In genomic region chr19:40285353-40286234, GRCh38 we compare ENCODE assay signal across 8 cellular contexts. TPM values are rescaled to one million over a fixed set of nuclear protein-coding genes. Genes with fewer than 3 reads are reported as not detected.
A peak's percentile ranks its signal among the peaks of the same experiment; 100 is the strongest.
DNase-seq lines count a peak whose midpoint lies in the region; ATAC-seq and TF ChIP-seq lines count a peak whose summit lies in the region.

No MANE protein-coding gene starts in this region.

- TF ChIP-seq POLR2A in NB4 (IDR thresholded peaks at IDR 0.05; ENCODE audit: extremely low read depth, insufficient read length), result peak; percentile 49
- no peak for TF ChIP-seq POLR2A in suprapubic skin (IDR thresholded peaks at IDR 0.05)

- DNase-seq in NB4 (ENCODE audit: low read depth) (peak; percentile 97), SK-N-DZ (ENCODE audit: low spot score) (peak; percentile 100), glomerular endothelial cell (ENCODE audit: extremely low read depth, low read depth, low spot score) (peak; percentile 94), nucleus accumbens (lab: John Stamatoyannopoulos, UW) (peak; percentile 85 to 99 (median 98)), suprapubic skin (ENCODE audit: low spot score in 2 of 2) (peak; percentile 98 to 99)
- peak; percentile 94 to 99 for DNase-seq in activated naive CD4-positive, alpha-beta T cell treated with anti-CD3 and anti-CD28 coated beads, Interleukin-2, amount 50 U/mL, for 72 hours (ENCODE audit: low spot score in 2 of 2)

- TF ChIP-seq EP300 in suprapubic skin (IDR thresholded peaks at IDR 0.05), result no peak

- peaks cover 7 to 12% of the 10 kb centered on the region in 2 donors for H3K36me3 Mint-ChIP-seq in activated naive CD4-positive, alpha-beta T cell treated with anti-CD3 and anti-CD28 coated beads, Interleukin-2, amount 50 U/mL, for 72 hours

- H3K4me1 ChIP-seq in suprapubic skin, result peaks cover 46% of the 10 kb centered on the region

- no peaks in the 10 kb centered on the region for H3K36me3 ChIP-seq in suprapubic skin

- H3K4me3 ChIP-seq in GM08714 (ENCODE audit: low read length) (peak overlapping the region; percentile 96), NB4 (ENCODE audit: low read depth, low read length) (peak overlapping the region; percentile 59), suprapubic skin (peak overlapping the region; percentile 95)

- no peaks in the 10 kb centered on the region for H3K9me3 ChIP-seq in suprapubic skin

- H3K27ac Mint-ChIP-seq in activated naive CD4-positive, alpha-beta T cell treated with anti-CD3 and anti-CD28 coated beads, Interleukin-2, amount 50 U/mL, for 72 hours, result peak overlapping the region; percentile 99 to 100

- H3K27me3 ChIP-seq in suprapubic skin, result no peaks in the 10 kb centered on the region

- ATAC-seq in HG02571 (IDR thresholded peaks at IDR 0.05; ENCODE audit: unreplicated experiment), result peak; percentile 82
- peak; percentile 86 to 91 for ATAC-seq in activated naive CD4-positive, alpha-beta T cell treated with anti-CD3 and anti-CD28 coated beads, Interleukin-2, amount 50 U/mL, for 72 hours

- no peaks in the 10 kb centered on the region for H3K9me3 Mint-ChIP-seq in activated naive CD4-positive, alpha-beta T cell treated with anti-CD3 and anti-CD28 coated beads, Interleukin-2, amount 50 U/mL, for 72 hours

- 14% methylated on average over 35 of the region's 42 CpGs for WGBS in suprapubic skin

- peak overlapping the region; percentile 96 for H3K27ac ChIP-seq in suprapubic skin

- TF ChIP-seq CTCF in NB4 (IDR thresholded peaks at IDR 0.05; ENCODE audit: low read depth, low read length) (no peak), suprapubic skin (IDR thresholded peaks at IDR 0.05) (no peak)

RNA-seq across cellular contexts. Expression of gene AKT2, which starts 0.4 kb away (rescaled TPM):
- polyA plus RNA-seq in SK-N-DZ (2014; cell fraction: cytosol; rRNA removed), result 123 and 134 TPM in 2 replicates
- 382 and 407 TPM in 2 replicates for polyA plus RNA-seq in SK-N-DZ (2014; cell fraction: nucleus; rRNA removed)
- total RNA-seq in activated naive CD4-positive, alpha-beta T cell treated with anti-CD3 and anti-CD28 coated beads, Interleukin-2, amount 50 U/mL, for 72 hours, result 100 to 1,000 TPM; 171 to 214 TPM
- 33.8 and 38.6 TPM in 2 replicates for total RNA-seq in glomerular endothelial cell
- total RNA-seq in suprapubic skin, result 100 to 1,000 TPM in 2 of 4 donors, 10 to 100 TPM in 2; 76.4 to 146 (median 92.3) TPM

RNA-seq across cellular contexts. Expression of gene CCNP, which starts 59.1 kb away (rescaled TPM):
- polyA plus RNA-seq in SK-N-DZ (2014; cell fraction: cytosol; rRNA removed), result 0.12 TPM in 1 of 2 replicates, not detected in the other
- 1.8 TPM in 1 of 2 replicates, not detected in the other for polyA plus RNA-seq in SK-N-DZ (2014; cell fraction: nucleus; rRNA removed)
- total RNA-seq in activated naive CD4-positive, alpha-beta T cell treated with anti-CD3 and anti-CD28 coated beads, Interleukin-2, amount 50 U/mL, for 72 hours, result under 1 TPM in 1 of 2 donors, not detected in 1; 0.43 TPM
- total RNA-seq in glomerular endothelial cell, result not detected in 2 replicates
- under 1 TPM in 1 of 4 donors, not detected in 3; 0.26 TPM for total RNA-seq in suprapubic skin

Comparison
In these comparisons a context has a peak if more than half of its experiments do, and no peak if none do; other contexts are left out.
1. Peak in every context shown above with its lines: DNase-seq, ATAC-seq, H3K4me3 ChIP-seq and H3K27ac ChIP-seq.